9 cellular contexts compared by ENCODE assay signal in genomic region chr3:139561959-139562676, GRCh38. TPM values are rescaled to one million over a fixed set of nuclear protein-coding genes. Genes with fewer than 3 reads are reported as not detected.
DNase-seq lines count a peak whose midpoint lies in the region; ATAC-seq and TF ChIP-seq lines count a peak whose summit lies in the region.
"Had no signal": no experiment of that assay in that cellular context is flagged by ENCODE, and none has a peak within 500 bp of the region (broad histone marks: within the 10 kb centered on the region; RNA-seq: fewer than 3 reads in every experiment).

No MANE protein-coding gene starts in this region.

- no peak overlapping the region for H3K4me3 ChIP-seq in GM12864 (ENCODE audit: low read depth, low read length)
- H3K4me3 ChIP-seq in kidney epithelial cell (ENCODE audit: low read depth, low read length), result no peak overlapping the region
- H3K4me3 ChIP-seq: SK-N-MC had no signal

- ATAC-seq in HG02981 (IDR thresholded peaks at IDR 0.05; ENCODE audit: unreplicated experiment) (no peak), HG02610 (IDR thresholded peaks at IDR 0.05; ENCODE audit: unreplicated experiment) (no peak)

- DNase-seq in GM12864 (ENCODE audit: low read depth) (no peak), NCI-H1105 (lab: John Stamatoyannopoulos, UW) (peak; percentile 24), astrocyte of the hippocampus (ENCODE audit: low read depth, low spot score) (peak; percentile 67), kidney epithelial cell (ENCODE audit: low read depth) (no peak), NCI-H1930 (lab: John Stamatoyannopoulos, UW) (no peak)
- DNase-seq in activated T-cell treated with anti-CD3 and anti-CD28 coated beads, Interleukin-2, amount 50 U/mL, for 48 hours, result no peak

- no peaks in the 10 kb centered on the region for H3K36me3 ChIP-seq in kidney epithelial cell (ENCODE audit: control insufficient read depth, insufficient read depth, low read length)

- peak; percentile 66 for TF ChIP-seq CTCF in GM12864 (IDR thresholded peaks at IDR 0.05; ENCODE audit: low read depth, low read length, missing control alignments)
- TF ChIP-seq CTCF in kidney epithelial cell (IDR thresholded peaks at IDR 0.05; ENCODE audit: insufficient read depth, low read length, poor library complexity, severe bottlenecking), result peak; percentile 84

- H3K27me3 ChIP-seq in kidney epithelial cell (ENCODE audit: control insufficient read depth, insufficient read depth, low read length), result no peaks in the 10 kb centered on the region

RNA-seq across cellular contexts. Expression of gene RBP1, which starts 22.6 kb away (rescaled TPM):
- total RNA-seq in kidney epithelial cell, result 208 and 211 TPM in 2 replicates

Comparison
In these comparisons a context has a peak if more than half of its experiments do, and no peak if none do; other contexts are left out.
1. DNase-seq: peak in NCI-H1105 (single experiment) and astrocyte of the hippocampus (single experiment); none in GM12864 (single experiment), kidney epithelial cell (single experiment), NCI-H1930 (0 of 2) and activated T-cell treated with anti-CD3 and anti-CD28 coated beads, Interleukin-2, amount 50 U/mL, for 48 hours (0 of 2).